8 cellular contexts compared by ENCODE assay signal in genomic region chr5:65925094-65925600, GRCh38.
DNase-seq lines count a peak whose midpoint lies in the region; ATAC-seq lines count a peak whose summit lies in the region.

No MANE protein-coding gene starts in this region.

- H3K4me3 ChIP-seq in BLaER1 = peak overlapping the region; percentile 89
- peak overlapping the region; percentile 57 to 76 for H3K4me3 ChIP-seq in mucosa of rectum (ENCODE audit: low read length in 2 of 2)

- peak overlapping the region; percentile 99 for H3K9ac ChIP-seq in BLaER1
- H3K9ac ChIP-seq in mucosa of rectum (ENCODE audit: low read depth in 1 of 2, low read length in 2 of 2) = peak overlapping the region; percentile 79 to 81

- peak; percentile 59 for DNase-seq in GM19240 (ENCODE audit: insufficient read length, low spot score)
- DNase-seq in NOMO-1 treated with dmso at 0.1 percent for 144 hours (lab: John Stamatoyannopoulos, UW; ENCODE audit: unreplicated experiment) = peak; percentile 86
- DNase-seq in activated CD8-positive, alpha-beta memory T cell treated with anti-CD3 and anti-CD28 coated beads, Interleukin-2, amount 50 U/mL, for 24 hours (ENCODE audit: extremely low read depth) = peak; percentile 19
- peak; percentile 44 for DNase-seq in epidermal melanocyte (ENCODE audit: insufficient read length, low spot score)
- peak; percentile 41 to 45 for DNase-seq in stimulated activated CD8-positive, alpha-beta memory T cell treated with anti-CD3 and anti-CD28 coated beads, Interleukin-7, amount 100 ng/mL, for 1 hour (ENCODE audit: low read depth in 2 of 2)

- no peaks in the 10 kb centered on the region for H3K9me3 ChIP-seq in BLaER1
- no peaks in the 10 kb centered on the region for H3K9me3 ChIP-seq in mucosa of rectum (ENCODE audit: control insufficient read depth in 2 of 2, low read length in 2 of 2)

- H3K4me1 ChIP-seq in BLaER1 (peaks cover 28% of the 10 kb centered on the region), mucosa of rectum (ENCODE audit: control insufficient read depth in 2 of 2, insufficient read depth in 2 of 2, low read length in 2 of 2) (peaks cover 7 to 11% of the 10 kb centered on the region in 2 donors)

- H3K27me3 ChIP-seq in BLaER1 (no peaks in the 10 kb centered on the region), mucosa of rectum (ENCODE audit: control insufficient read depth in 2 of 2, insufficient read depth in 2 of 2, low read length in 2 of 2) (peaks cover 0 to 4% of the 10 kb centered on the region in 2 donors)

- ATAC-seq in HG03439 (IDR thresholded peaks at IDR 0.05; ENCODE audit: unreplicated experiment) = peak; percentile 60

- H3K36me3 ChIP-seq in BLaER1 = peaks cover 7% of the 10 kb centered on the region; the same call in 1 of the 2 replicates
- H3K36me3 ChIP-seq in mucosa of rectum (ENCODE audit: control insufficient read depth in 2 of 2, insufficient read depth in 2 of 2, low read length in 2 of 2) = no peaks in the 10 kb centered on the region

- H3K27ac ChIP-seq in BLaER1 (peak overlapping the region; percentile 99), mucosa of rectum (ENCODE audit: low read depth in 2 of 2, low read length in 2 of 2) (peak overlapping the region; percentile 95 to 99)

- H4K20me1 ChIP-seq in BLaER1 = peaks cover 31% of the 10 kb centered on the region

- H3K4me2 ChIP-seq in BLaER1 = peak overlapping the region; percentile 90

Comparison
In these comparisons a context has a peak if more than half of its experiments do, and no peak if none do; other contexts are left out.
1. Peak in every context shown above with its lines: DNase-seq, ATAC-seq, H3K4me3 ChIP-seq and H3K27ac ChIP-seq.
2. DNase-seq: peak in every context shown above with its lines; median percentile 86 in NOMO-1 treated with dmso at 0.1 percent for 144 hours; 59 in GM19240; 44 in epidermal melanocyte; 43 in stimulated activated CD8-positive, alpha-beta memory T cell treated with anti-CD3 and anti-CD28 coated beads, Interleukin-7, amount 100 ng/mL, for 1 hour; 19 in activated CD8-positive, alpha-beta memory T cell treated with anti-CD3 and anti-CD28 coated beads, Interleukin-2, amount 50 U/mL, for 24 hours.